ENCODE assay signal across 17 cellular contexts in genomic region chr18:515156-515815, GRCh38. TPM values are rescaled to one million over a fixed set of nuclear protein-coding genes. Genes with fewer than 3 reads are reported as not detected.
"Had no signal": no experiment of that assay in that cellular context is flagged by ENCODE, and none has a peak within 500 bp of the region (broad histone marks: within the 10 kb centered on the region; RNA-seq: fewer than 3 reads in every experiment).

No MANE protein-coding gene starts in this region.

- H3K4me3 ChIP-seq: sigmoid colon, upper lobe of left lung had no signal

- H3K36me3 Mint-ChIP-seq: immature natural killer cell, natural killer cell had no signal

- H3K9me3 ChIP-seq: sigmoid colon, upper lobe of left lung had no signal

- H3K4me1 Mint-ChIP-seq: activated B cell treated with CpG ODN at 0.5 μM for 24 hours; activated CD4-positive, alpha-beta T cell treated with anti-CD3 and anti-CD28 coated beads, Interleukin-2, amount 10 ng/mL, durations not matched to agents 24 days and 14 days had no signal

- H3K9me3 Mint-ChIP-seq: activated T-helper 1 cell treated with anti-CD3 and anti-CD28 coated beads, Interleukin-12 subunit alpha, Interleukin-12 subunit beta, Interleukin-2, Interleukin-4 antibody, amounts not matched to agents 30 ng/mL and 10 ng/mL and 1 ng/mL, durations not matched to agents 14 hours and 24 hours and 36 hours had no signal

- DNase-seq: activated B cell treated with CpG ODN at 0.5 μM for 24 hours; activated CD4-positive, alpha-beta T cell treated with anti-CD3 and anti-CD28 coated beads, Interleukin-2, amount 10 ng/mL, durations not matched to agents 24 days and 14 days; activated naive CD4-positive, alpha-beta T cell treated with anti-CD3 and anti-CD28 coated beads for 36 hours; amniotic stem cell; immature natural killer cell; left cardiac atrium; natural killer cell; sigmoid colon; stimulated activated CD4-positive, alpha-beta T cell treated with anti-CD3 and anti-CD28 coated beads, Interleukin-12 subunit alpha, Interleukin-12 subunit beta, amount 100 ng/mL, for 4 hours; stimulated activated naive CD4-positive, alpha-beta T cell; substantia nigra had no signal

- ATAC-seq: esophagus mucosa, left cardiac atrium, natural killer cell had no signal

- H3K27ac Mint-ChIP-seq: activated B cell treated with CpG ODN at 0.5 μM for 24 hours; activated CD4-positive, alpha-beta T cell treated with anti-CD3 and anti-CD28 coated beads, Interleukin-2, amount 10 ng/mL, durations not matched to agents 24 days and 14 days; activated naive CD4-positive, alpha-beta T cell treated with anti-CD3 and anti-CD28 coated beads for 36 hours; activated T-helper 1 cell treated with anti-CD3 and anti-CD28 coated beads, Interleukin-12 subunit alpha, Interleukin-12 subunit beta, Interleukin-2, Interleukin-4 antibody, amounts not matched to agents 30 ng/mL and 10 ng/mL and 1 ng/mL, durations not matched to agents 14 hours and 24 hours and 36 hours; brain; immature natural killer cell; natural killer cell; T-helper 1 cell treated with Interleukin-12 subunit alpha and Interleukin-12 subunit beta and Interleukin-4 antibody, amounts not matched to agents 30 μg/mL and 1 μg/mL, for 36 hours had no signal

- H3K4me3 Mint-ChIP-seq: activated B cell treated with CpG ODN at 0.5 μM for 24 hours; activated CD4-positive, alpha-beta T cell treated with anti-CD3 and anti-CD28 coated beads, Interleukin-2, amount 10 ng/mL, durations not matched to agents 24 days and 14 days; activated naive CD4-positive, alpha-beta T cell treated with anti-CD3 and anti-CD28 coated beads for 36 hours; activated T-helper 1 cell treated with anti-CD3 and anti-CD28 coated beads, Interleukin-12 subunit alpha, Interleukin-12 subunit beta, Interleukin-2, Interleukin-4 antibody, amounts not matched to agents 30 ng/mL and 10 ng/mL and 1 ng/mL, durations not matched to agents 14 hours and 24 hours and 36 hours; brain; central memory CD8-positive, alpha-beta T cell; immature natural killer cell; natural killer cell; T-helper 1 cell treated with Interleukin-12 subunit alpha and Interleukin-12 subunit beta and Interleukin-4 antibody, amounts not matched to agents 30 μg/mL and 1 μg/mL, for 36 hours had no signal

- H3K27me3 ChIP-seq: sigmoid colon, upper lobe of left lung had no signal

- H3K27ac ChIP-seq: sigmoid colon, upper lobe of left lung had no signal

- H3K36me3 ChIP-seq: sigmoid colon, upper lobe of left lung had no signal

- H3K27me3 Mint-ChIP-seq: activated B cell treated with CpG ODN at 0.5 μM for 24 hours, brain had no signal

RNA-seq across cellular contexts. Expression of gene COLEC12, which starts 14.8 kb away (rescaled TPM):
- total RNA-seq: activated B cell treated with CpG ODN at 0.5 μM for 24 hours; activated CD4-positive, alpha-beta T cell treated with anti-CD3 and anti-CD28 coated beads, Interleukin-2, amount 10 ng/mL, durations not matched to agents 24 days and 14 days; activated naive CD4-positive, alpha-beta T cell treated with anti-CD3 and anti-CD28 coated beads for 36 hours; activated T-helper 1 cell treated with anti-CD3 and anti-CD28 coated beads, Interleukin-12 subunit alpha, Interleukin-12 subunit beta, Interleukin-2, Interleukin-4 antibody, amounts not matched to agents 30 ng/mL and 10 ng/mL and 1 ng/mL, durations not matched to agents 14 hours and 24 hours and 36 hours; natural killer cell had no signal
- polyA plus RNA-seq: immature natural killer cell had no signal
